ENCODE assay signal across 1 cellular context in genomic region chr17:47693667-47694017, GRCh38.
TF ChIP-seq lines count a peak whose summit lies in the region.

No MANE protein-coding gene starts in this region.

TF ChIP-seq in H1, 55 proteins besides CTCF, POLR2A, EP300 and RAD21:
- no peak for TF ChIP-seq JUN (IDR thresholded peaks at IDR 0.05; ENCODE audit: low read depth, low read length)
- TF ChIP-seq MAX (IDR thresholded peaks at IDR 0.05) = peak; percentile 81
- no peak for TF ChIP-seq BACH1 (IDR thresholded peaks at IDR 0.05; ENCODE audit: low read length)
- TF ChIP-seq TAF1 (IDR thresholded peaks at IDR 0.05; ENCODE audit: low read depth, low read length) = peak; percentile 21; the same call in 1 of the 2 replicates
- TF ChIP-seq KDM4A (IDR thresholded peaks at IDR 0.05; ENCODE audit: low read depth, low read length, severe bottlenecking) = peak; percentile 41
- peak; percentile 27; the same call in 1 of the 2 replicates for TF ChIP-seq RBBP5 (IDR thresholded peaks at IDR 0.05; ENCODE audit: borderline replicate concordance, low read depth, low read length)
- TF ChIP-seq HDAC6 (IDR thresholded peaks at IDR 0.05; ENCODE audit: low read depth, low read length) = no peak
